ENCODE assay signal across 2 cellular contexts in genomic region chr11:47918370-47918690, GRCh38.
TF ChIP-seq lines count a peak whose summit lies in the region.

No MANE protein-coding gene starts in this region.

TF ChIP-seq in HCT116, 20 proteins besides CTCF, POLR2A, EP300 and RAD21:
- TF ChIP-seq REST (IDR thresholded peaks at IDR 0.05; ENCODE audit: low read depth): no peak
- TF ChIP-seq ZNF274 (IDR thresholded peaks at IDR 0.05; ENCODE audit: low read depth, low read length): no peak
- TF ChIP-seq CEBPB (IDR thresholded peaks at IDR 0.05; ENCODE audit: low read depth): no peak
- TF ChIP-seq CBX3 (IDR thresholded peaks at IDR 0.05; ENCODE audit: low read depth): no peak
- TF ChIP-seq ELF1 (IDR thresholded peaks at IDR 0.05; ENCODE audit: borderline replicate concordance, low read depth): no peak
- no peak for TF ChIP-seq ZBTB33 (IDR thresholded peaks at IDR 0.05; ENCODE audit: extremely low read depth, insufficient replicate concordance, low read length)
- no peak for TF ChIP-seq SIN3A (IDR thresholded peaks at IDR 0.05; ENCODE audit: low read depth)
- no peak for TF ChIP-seq SP1 (IDR thresholded peaks at IDR 0.05; ENCODE audit: low read depth)
- TF ChIP-seq POLR2AphosphoS5 (IDR thresholded peaks at IDR 0.05; ENCODE audit: low read depth, low read length): no peak
- no peak for TF ChIP-seq SRF (IDR thresholded peaks at IDR 0.05; ENCODE audit: low read depth)
- TF ChIP-seq MAX (IDR thresholded peaks at IDR 0.05): no peak
TF ChIP-seq in HCT116: peak in this region for 0.

TF ChIP-seq in SK-N-SH treated with all-trans-retinoic acid at 6 μM for 48 hours, 23 proteins besides CTCF, POLR2A, EP300 and RAD21 (continued from another document):
- TF ChIP-seq CREB5 (CRISPR knock-in tag; IDR thresholded peaks at IDR 0.05; ENCODE audit: low read depth): no peak
